Comparison of ENCODE assay signal across 19 cellular contexts in genomic region chr6:70724524-70724923, GRCh38. TPM values are rescaled to one million over a fixed set of nuclear protein-coding genes. Genes with fewer than 3 reads are reported as not detected.
DNase-seq lines count a peak whose midpoint lies in the region; ATAC-seq and TF ChIP-seq lines count a peak whose summit lies in the region.
"Had no signal": no experiment of that assay in that cellular context is flagged by ENCODE, and none has a peak within 500 bp of the region (broad histone marks: within the 10 kb centered on the region; RNA-seq: fewer than 3 reads in every experiment).

No MANE protein-coding gene starts in this region.

- H3K27ac ChIP-seq in gastroesophageal sphincter: no peak overlapping the region
- H3K27ac ChIP-seq in SK-N-SH (ENCODE audit: low read depth in 2 of 2, low read length in 1 of 2): no peak overlapping the region
- H3K27ac ChIP-seq: BLaER1 had no signal

- H4K20me1 ChIP-seq in SK-N-SH (ENCODE audit: insufficient read depth): 0 out of 2 replicates have a peak, but pooled peaks cover 5% of the 10 kb centered on the region

- WGBS in gastroesophageal sphincter (ENCODE audit: low coverage in 1 of 2), 2 donors: 60 to 62% methylated on average over 2 of the region's 2 CpGs
- 96% methylated on average over 2 of the region's 2 CpGs for WGBS in SK-N-SH (ENCODE audit: low lambda C conversion rate)

- H3K9me3 Mint-ChIP-seq in stimulated activated naive CD8-positive, alpha-beta T cell treated with anti-CD3 and anti-CD28 coated beads, Interleukin-15, Interleukin-2, amounts not matched to agents 100 ng/mL and 50 ng/mL, for 24 hours: no peaks in the 10 kb centered on the region
- no peaks in the 10 kb centered on the region for H3K9me3 Mint-ChIP-seq in T-cell
- no peaks in the 10 kb centered on the region for H3K9me3 Mint-ChIP-seq in effector memory CD8-positive, alpha-beta T cell

- no peak for TF ChIP-seq RAD21 in SK-N-SH (IDR thresholded peaks at IDR 0.05; ENCODE audit: low read length)

- H3K4me2 ChIP-seq in SK-N-SH: no peak overlapping the region
- H3K4me2 ChIP-seq: BLaER1 had no signal

- H3K9me2 ChIP-seq in SK-N-SH: no peaks in the 10 kb centered on the region

- POLR2A ChIA-PET in T-cell (lab: Charles Lee) (no interaction called here), SK-N-SH (lab: Yijun Ruan, JAX) (no interaction called here)

- H3K4me3 ChIP-seq in gastroesophageal sphincter: no peak overlapping the region
- no peak overlapping the region for H3K4me3 ChIP-seq in SK-N-SH (ENCODE audit: low read depth in 2 of 2, low read length in 1 of 2)
- H3K4me3 ChIP-seq: BLaER1, GM12878, HAP-1 had no signal

- H3K27me3 ChIP-seq in gastroesophageal sphincter (no peaks in the 10 kb centered on the region), SK-N-SH (ENCODE audit: insufficient read depth) (no peaks in the 10 kb centered on the region)
- H3K27me3 ChIP-seq: BLaER1 had no signal

- H3K36me3 ChIP-seq in gastroesophageal sphincter (no peaks in the 10 kb centered on the region), SK-N-SH (replicated peaks in 1 of 2; ENCODE audit: control insufficient read depth in 1 of 2, insufficient read depth in 2 of 2, low read length in 1 of 2) (peaks cover 0 to 3% of the 10 kb centered on the region in 2 experiments)
- H3K36me3 ChIP-seq: HAP-1 had no signal

- H3K9me3 ChIP-seq in gastroesophageal sphincter: no peaks in the 10 kb centered on the region
- H3K9me3 ChIP-seq in SK-N-SH: no peaks in the 10 kb centered on the region
- H3K9me3 ChIP-seq: Caco-2, HAP-1 had no signal

- no peak overlapping the region for H2AFZ ChIP-seq in SK-N-SH (ENCODE audit: low read depth)

- peaks cover 6% of the 10 kb centered on the region; the same call in 1 of the 2 replicates for H3K79me2 ChIP-seq in SK-N-SH (ENCODE audit: insufficient read depth)

- no peaks in the 10 kb centered on the region for H3F3A ChIP-seq in SK-N-SH (replicated peaks; ENCODE audit: insufficient read depth)

- ATAC-seq in stimulated activated naive CD8-positive, alpha-beta T cell treated with anti-CD3 and anti-CD28 coated beads, Interleukin-15, Interleukin-2, amounts not matched to agents 100 U/mL and 50 U/mL, for 24 hours: no peak
- ATAC-seq in T-cell (replicated peaks in 1 of 4) (no peak), gastroesophageal sphincter (no peak)
- peak; percentile 48 for ATAC-seq in effector memory CD8-positive, alpha-beta T cell (replicated peaks)
- ATAC-seq: GM12878, PC-3 had no signal

- CTCF ChIA-PET in T-cell (lab: Charles Lee): no interaction called here
- CTCF ChIA-PET in SK-N-SH (lab: Yijun Ruan, JAX): no interaction called here

- H3K4me1 Mint-ChIP-seq in stimulated activated naive CD8-positive, alpha-beta T cell treated with anti-CD3 and anti-CD28 coated beads, Interleukin-15, Interleukin-2, amounts not matched to agents 100 ng/mL and 50 ng/mL, for 24 hours (ENCODE audit: low read depth): peaks cover 31% of the 10 kb centered on the region
- H3K4me1 Mint-ChIP-seq in T-cell: peaks cover 50 to 66% (median 62%) of the 10 kb centered on the region in 3 donors
- peaks cover 31 to 55% of the 10 kb centered on the region in 2 donors for H3K4me1 Mint-ChIP-seq in effector memory CD8-positive, alpha-beta T cell (ENCODE audit: low read depth in 2 of 2)

- DNase-seq in stimulated activated naive CD8-positive, alpha-beta T cell treated with anti-CD3 and anti-CD28 coated beads, Interleukin-15, Interleukin-2, amounts not matched to agents 100 U/mL and 50 U/mL, for 24 hours: no peak
- DNase-seq in T-cell: no peak
- no peak for DNase-seq in effector memory CD8-positive, alpha-beta T cell
- no peak for DNase-seq in SK-N-SH
- DNase-seq in T1000 (lab: John Stamatoyannopoulos, UW): no peak
- DNase-seq: Caco-2, DMS53, Kasumi-1, NCI-H1105 treated with DMSO at 0.1 percent for 48 hours, NCI-H1930, NCI-H2171, NCI-H446 treated with DMSO at 0.1 percent for 48 hours, NCI-H748 treated with DMSO at 0.1 percent for 48 hours, PC-3 had no signal

- peak overlapping the region; percentile 17 for H3K4me3 Mint-ChIP-seq in stimulated activated naive CD8-positive, alpha-beta T cell treated with anti-CD3 and anti-CD28 coated beads, Interleukin-15, Interleukin-2, amounts not matched to agents 100 ng/mL and 50 ng/mL, for 24 hours
- peak overlapping the region; percentile 6 to 34 (median 17) for H3K4me3 Mint-ChIP-seq in T-cell
- H3K4me3 Mint-ChIP-seq in effector memory CD8-positive, alpha-beta T cell: peak overlapping the region in 1 of 2 donors; percentile 47

- H3K9ac ChIP-seq in SK-N-SH: no peak overlapping the region
- H3K9ac ChIP-seq: BLaER1 had no signal

- no peak for TF ChIP-seq CTCF in gastroesophageal sphincter (IDR thresholded peaks at IDR 0.05)
- TF ChIP-seq CTCF in SK-N-SH (IDR thresholded peaks at IDR 0.05): no peak

- TF ChIP-seq POLR2A in gastroesophageal sphincter (IDR thresholded peaks at IDR 0.05): no peak

- peak overlapping the region; percentile 58 for H3K27ac Mint-ChIP-seq in stimulated activated naive CD8-positive, alpha-beta T cell treated with anti-CD3 and anti-CD28 coated beads, Interleukin-15, Interleukin-2, amounts not matched to agents 100 ng/mL and 50 ng/mL, for 24 hours
- peak overlapping the region in 1 of 2 donors; percentile 55 for H3K27ac Mint-ChIP-seq in T-cell
- peak overlapping the region; percentile 16 to 51 for H3K27ac Mint-ChIP-seq in effector memory CD8-positive, alpha-beta T cell

- H3K27me3 Mint-ChIP-seq in stimulated activated naive CD8-positive, alpha-beta T cell treated with anti-CD3 and anti-CD28 coated beads, Interleukin-15, Interleukin-2, amounts not matched to agents 100 ng/mL and 50 ng/mL, for 24 hours: no peaks in the 10 kb centered on the region
- H3K27me3 Mint-ChIP-seq in T-cell: no peaks in the 10 kb centered on the region
- H3K27me3 Mint-ChIP-seq in effector memory CD8-positive, alpha-beta T cell: no peaks in the 10 kb centered on the region

- H3K4me1 ChIP-seq in gastroesophageal sphincter: peaks cover 0 to 12% (median 0%) of the 10 kb centered on the region in 3 donors
- peaks cover 0 to 5% of the 10 kb centered on the region in 2 experiments; a peak in 2 of 4 replicates for H3K4me1 ChIP-seq in SK-N-SH (ENCODE audit: control insufficient read depth in 1 of 2, insufficient read depth in 2 of 2, low read depth in 1 of 2, low read length in 1 of 2)
- H3K4me1 ChIP-seq: BLaER1, Caco-2 had no signal

- H3K36me3 Mint-ChIP-seq in stimulated activated naive CD8-positive, alpha-beta T cell treated with anti-CD3 and anti-CD28 coated beads, Interleukin-15, Interleukin-2, amounts not matched to agents 100 ng/mL and 50 ng/mL, for 24 hours (ENCODE audit: low read depth): no peaks in the 10 kb centered on the region
- H3K36me3 Mint-ChIP-seq in T-cell: peaks cover 29% of the 10 kb centered on the region
- H3K36me3 Mint-ChIP-seq in effector memory CD8-positive, alpha-beta T cell (ENCODE audit: insufficient read depth): peaks cover 5% of the 10 kb centered on the region

- TF ChIP-seq EP300 in gastroesophageal sphincter (IDR thresholded peaks at IDR 0.05) (no peak), SK-N-SH (IDR thresholded peaks at IDR 0.05; ENCODE audit: borderline replicate concordance in 1 of 2, low read depth in 1 of 2, low read length in 1 of 2) (no peak)

TF ChIP-seq in SK-N-SH, 30 proteins besides CTCF, POLR2A, EP300 and RAD21 (continues in another document):
- TF ChIP-seq FOXM1 (IDR thresholded peaks at IDR 0.05; ENCODE audit: low read depth): no peak
- TF ChIP-seq NFIC (IDR thresholded peaks at IDR 0.05; ENCODE audit: borderline replicate concordance): no peak
- TF ChIP-seq CHD2 (IDR thresholded peaks at IDR 0.05; ENCODE audit: low read length, partially characterized antibody): no peak
- no peak for TF ChIP-seq EZH2phosphoT487 (IDR thresholded peaks at IDR 0.05; ENCODE audit: borderline replicate concordance, low read depth)
- no peak for TF ChIP-seq ELF1 (IDR thresholded peaks at IDR 0.05)
- TF ChIP-seq MEF2A (IDR thresholded peaks at IDR 0.05; ENCODE audit: borderline replicate concordance, low read depth): no peak
- TF ChIP-seq, protein P1, sequence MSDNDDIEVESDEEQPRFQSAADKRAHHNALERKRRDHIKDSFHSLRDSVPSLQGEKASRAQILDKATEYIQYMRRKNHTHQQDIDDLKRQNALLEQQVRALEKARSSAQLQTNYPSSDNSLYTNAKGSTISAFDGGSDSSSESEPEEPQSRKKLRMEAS (IDR thresholded peaks at IDR 0.05; ENCODE audit: low read depth): no peak
- TF ChIP-seq TEAD4 (IDR thresholded peaks at IDR 0.05; ENCODE audit: borderline replicate concordance, insufficient read depth): no peak
- no peak for TF ChIP-seq YY1 (IDR thresholded peaks at IDR 0.05; ENCODE audit: low read depth)
- no peak for TF ChIP-seq REST (IDR thresholded peaks at IDR 0.05; ENCODE audit: low read depth, low read length)
- TF ChIP-seq SIN3A (IDR thresholded peaks at IDR 0.05; ENCODE audit: borderline replicate concordance, low read depth, low read length): no peak

RNA-seq across cellular contexts. Expression of gene SMAP1, which starts 56.8 kb away (rescaled TPM):
- total RNA-seq in T-cell: 10 to 100 TPM; 27.1 to 32.3 (median 31.9) TPM
- 10 to 100 TPM; 24.1 to 35.5 (median 30.9) TPM for total RNA-seq in gastroesophageal sphincter
- 11.9 and 12.6 TPM in 2 replicates for polyA plus RNA-seq in SK-N-SH (2012; rRNA removed)
- 14.3 and 15.3 TPM in 2 replicates for polyA plus RNA-seq in SK-N-SH (2012; cell fraction: cytosol; rRNA removed)
- 12.9 and 14.2 TPM in 2 replicates for polyA plus RNA-seq in SK-N-SH (2012; cell fraction: nucleus; rRNA removed)
